ENCODE assay signal across 26 cellular contexts in genomic region chr5:7320641-7321170, GRCh38.
A peak's percentile ranks its signal among the peaks of the same experiment; 100 is the strongest.
DNase-seq lines count a peak whose midpoint lies in the region; ATAC-seq and TF ChIP-seq lines count a peak whose summit lies in the region.
"Had no signal": no experiment of that assay in that cellular context is flagged by ENCODE, and none has a peak within 500 bp of the region (broad histone marks: within the 10 kb centered on the region; RNA-seq: fewer than 3 reads in every experiment).

No MANE protein-coding gene starts in this region.

- H3K36me3 ChIP-seq in GM23338 (ENCODE audit: insufficient read depth) = no peaks in the 10 kb centered on the region
- H3K36me3 ChIP-seq in neuron (ENCODE audit: insufficient read depth, low read length) = no peaks in the 10 kb centered on the region
- H3K36me3 ChIP-seq: MG63 had no signal

- TF ChIP-seq CTCF in GM23338 (conservative IDR thresholded peaks at IDR 0.05; ENCODE audit: low read depth in 2 of 2) = no peak

- DNase-seq in A172 (ENCODE audit: low spot score) = peak; percentile 27
- DNase-seq in GM23338 (ENCODE audit: low spot score) = no peak
- peak; percentile 81 for DNase-seq in astrocyte of the hippocampus (ENCODE audit: low read depth, low spot score)
- DNase-seq in DMS153 (lab: John Stamatoyannopoulos, UW) = no peak
- no peak for DNase-seq in NCI-H2196 treated with DMSO at 0.1 percent for 48 hours (lab: John Stamatoyannopoulos, UW; ENCODE audit: unreplicated experiment)
- DNase-seq: 8988T; CD4-positive, CD25-positive, alpha-beta regulatory T cell; DMS79; H9; MG63; NCI-H1417; NCI-H1694 treated with DMSO at 0.1 percent for 48 hours; NCI-H2081 treated with DMSO at 0.1 percent for 48 hours; NCI-H2171 treated with DMSO at 0.1 percent for 48 hours; NCI-H446; NCI-H526 treated with DMSO at 0.1 percent for 48 hours; PC-3; RPMI8226; SHP77 had no signal

- no peak overlapping the region for H3K4me3 Mint-ChIP-seq in GM23338
- H3K4me3 Mint-ChIP-seq: CD4-positive, CD25-positive, alpha-beta regulatory T cell; H9 had no signal

- H3K9me2 ChIP-seq in GM23338 (ENCODE audit: insufficient read depth) = peaks cover 7% of the 10 kb centered on the region; the same call in 1 of the 2 replicates

- peaks cover 8% of the 10 kb centered on the region; the same call in 1 of the 2 replicates for H3K4me1 ChIP-seq in GM23338 (ENCODE audit: insufficient read depth)
- peaks cover 9% of the 10 kb centered on the region for H3K4me1 ChIP-seq in neuron (ENCODE audit: insufficient read depth, low read length)

- H3K4me3 ChIP-seq in GM23338 = no peak overlapping the region
- H3K4me3 ChIP-seq in neuron (ENCODE audit: low read length) = no peak overlapping the region
- H3K4me3 ChIP-seq: GM12878, K562, MG63 had no signal

- H3K9me3 Mint-ChIP-seq in GM23338 = no peaks in the 10 kb centered on the region
- H3K9me3 Mint-ChIP-seq: H9 had no signal

- no peaks in the 10 kb centered on the region for H4K20me1 ChIP-seq in GM23338 (replicated peaks; ENCODE audit: insufficient read depth)

- H3K36me3 Mint-ChIP-seq in GM23338 (ENCODE audit: low read depth) = no peaks in the 10 kb centered on the region
- H3K36me3 Mint-ChIP-seq: CD4-positive, CD25-positive, alpha-beta regulatory T cell had no signal

- H3K9me3 ChIP-seq in neuron (ENCODE audit: low read length) = no peaks in the 10 kb centered on the region
- H3K9me3 ChIP-seq: MG63 had no signal

- H3F3A ChIP-seq in GM23338 (replicated peaks; ENCODE audit: low read depth) = no peaks in the 10 kb centered on the region

- no peak for ATAC-seq in GM23338
- ATAC-seq in GM21786 (IDR thresholded peaks at IDR 0.05; ENCODE audit: unreplicated experiment) = no peak
- no peak for ATAC-seq in HG02571 (IDR thresholded peaks at IDR 0.05; ENCODE audit: unreplicated experiment)
- ATAC-seq: GM12878, HepG2, K562, PC-3 had no signal

- H2AFZ ChIP-seq in GM23338 (peak overlapping the region; percentile 53; the same call in 1 of the 2 replicates), neuron (ENCODE audit: low read depth, low read length) (peak overlapping the region; percentile 29)

- H3K4me1 Mint-ChIP-seq in GM23338 = peaks cover 19% of the 10 kb centered on the region
- H3K4me1 Mint-ChIP-seq: CD4-positive, CD25-positive, alpha-beta regulatory T cell had no signal

- H3K27ac ChIP-seq in GM23338 (ENCODE audit: low read depth) = no peak overlapping the region
- H3K27ac ChIP-seq: HL-60 had no signal

- no peak overlapping the region for H3K27ac Mint-ChIP-seq in GM23338
- H3K27ac Mint-ChIP-seq: CD4-positive, CD25-positive, alpha-beta regulatory T cell had no signal

- no peak overlapping the region for H3K4me2 ChIP-seq in GM23338

- no peaks in the 10 kb centered on the region for H3K79me2 ChIP-seq in GM23338 (replicated peaks; ENCODE audit: insufficient read depth)

- H3K27me3 ChIP-seq in GM23338 (ENCODE audit: insufficient read depth) (no peaks in the 10 kb centered on the region), neuron (ENCODE audit: insufficient read depth, low read length) (no peaks in the 10 kb centered on the region)

- peaks cover 3% of the 10 kb centered on the region for H3K27me3 Mint-ChIP-seq in GM23338 (ENCODE audit: insufficient read depth, low read depth, poor library complexity)
- H3K27me3 Mint-ChIP-seq: CD4-positive, CD25-positive, alpha-beta regulatory T cell had no signal

TF ChIP-seq in GM23338, 12 proteins besides CTCF, POLR2A, EP300 and RAD21:
- no peak for TF ChIP-seq EZH2 (IDR thresholded peaks at IDR 0.05; ENCODE audit: low read depth, unreplicated experiment)
- TF ChIP-seq ZNF331 (CRISPR knock-in tag; IDR thresholded peaks at IDR 0.05; ENCODE audit: low read depth) = no peak
- no peak for TF ChIP-seq JUNB (IDR thresholded peaks at IDR 0.05; ENCODE audit: unreplicated experiment)
- TF ChIP-seq POLR2AphosphoS5 (IDR thresholded peaks at IDR 0.05; ENCODE audit: low read depth) = no peak
- no peak for TF ChIP-seq STAT1 (IDR thresholded peaks at IDR 0.05; ENCODE audit: unreplicated experiment)
- TF ChIP-seq ZNF462 (CRISPR knock-in tag; IDR thresholded peaks at IDR 0.05) = no peak
- no peak for TF ChIP-seq ETS1 (IDR thresholded peaks at IDR 0.05)
- no peak for TF ChIP-seq ZNF114 (CRISPR knock-in tag; IDR thresholded peaks at IDR 0.05)

Comparison
In these comparisons a context has a peak if more than half of its experiments do, and no peak if none do; other contexts are left out.
1. DNase-seq: peak in A172 (single experiment) and astrocyte of the hippocampus (single experiment); none in GM23338 (single experiment), DMS153 (single experiment) and NCI-H2196 treated with DMSO at 0.1 percent for 48 hours (single experiment).